Comparison of ENCODE assay signal across 8 cellular contexts in the genomic region with DNA sequence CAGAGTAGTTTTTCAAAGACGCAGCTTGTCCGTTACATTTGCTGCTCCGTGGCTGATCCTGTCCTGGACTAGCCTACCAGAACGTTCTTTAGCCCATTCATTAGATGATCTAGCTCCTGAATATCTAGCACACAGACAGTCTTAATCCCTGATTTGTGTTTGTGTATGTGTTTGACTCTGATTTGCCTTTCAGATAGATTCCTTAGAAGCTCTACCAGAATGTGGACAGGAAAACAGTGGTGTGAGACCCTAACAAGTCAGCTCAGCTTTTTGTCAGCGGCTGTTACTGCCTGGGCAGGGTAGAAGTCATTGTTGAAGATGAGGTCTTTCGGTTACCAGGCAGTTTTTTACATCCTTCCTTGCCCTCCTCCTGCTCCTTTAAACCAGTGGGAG.
A peak's percentile ranks its signal among the peaks of the same experiment; 100 is the strongest.
DNase-seq lines count a peak whose midpoint lies in the region; ATAC-seq and TF ChIP-seq lines count a peak whose summit lies in the region.

No MANE protein-coding gene starts in this region.

- H3K9me3 ChIP-seq in tibial nerve: no peaks in the 10 kb centered on the region

- no peak for TF ChIP-seq EP300 in tibial nerve (IDR thresholded peaks at IDR 0.05)

- no peak for TF ChIP-seq CTCF in tibial nerve (IDR thresholded peaks at IDR 0.05)

- H3K27ac ChIP-seq in tibial nerve: peak overlapping the region; percentile 68 to 90 (median 78)

- ATAC-seq in GM18868 (IDR thresholded peaks at IDR 0.05; ENCODE audit: unreplicated experiment) (peak; percentile 32), HG02678 (IDR thresholded peaks at IDR 0.05; ENCODE audit: unreplicated experiment) (peak; percentile 42)
- ATAC-seq in activated T-cell treated with anti-CD3 and anti-CD28 coated beads, Interleukin-2, amount 50 U/mL, for 72 hours (replicated peaks in 1 of 2): peak; percentile 51 to 56

- peak overlapping the region; percentile 11 to 34 (median 26) for H3K4me3 ChIP-seq in tibial nerve

- H3K27me3 ChIP-seq in tibial nerve: no peaks in the 10 kb centered on the region

- H3K4me1 Mint-ChIP-seq in activated T-cell treated with anti-CD3 and anti-CD28 coated beads, Interleukin-2, amount 50 U/mL, for 72 hours (ENCODE audit: low read depth): peaks cover 45% of the 10 kb centered on the region

- DNase-seq in activated T-cell treated with anti-CD3 and anti-CD28 coated beads, Interleukin-2, amount 50 U/mL, for 72 hours: peak in 1 of 2 donors; percentile 24
- DNase-seq in left kidney (ENCODE audit: low read depth, low spot score) (peak; percentile 22), tibial nerve (ENCODE audit: low spot score in 2 of 2) (no peak), inferior parietal cortex (ENCODE audit: extremely low spot score) (no peak), HPDE6-E6E7 (ENCODE audit: extremely low spot score) (no peak), SKM-1 (lab: John Stamatoyannopoulos, UW; ENCODE audit: unreplicated experiment) (no peak)

- 19 to 24% methylated on average over 6 of the region's 6 CpGs for WGBS in tibial nerve, 2 donors

- no peak for TF ChIP-seq POLR2A in tibial nerve (IDR thresholded peaks at IDR 0.05)

- H3K36me3 Mint-ChIP-seq in activated T-cell treated with anti-CD3 and anti-CD28 coated beads, Interleukin-2, amount 50 U/mL, for 72 hours (ENCODE audit: insufficient read depth in 2 of 2): peaks cover 2 to 3% of the 10 kb centered on the region in 2 donors

- peak overlapping the region; percentile 72 to 92 for H3K4me3 Mint-ChIP-seq in activated T-cell treated with anti-CD3 and anti-CD28 coated beads, Interleukin-2, amount 50 U/mL, for 72 hours

- peak overlapping the region; percentile 90 for H3K27ac Mint-ChIP-seq in activated T-cell treated with anti-CD3 and anti-CD28 coated beads, Interleukin-2, amount 50 U/mL, for 72 hours

- H3K27me3 Mint-ChIP-seq in activated T-cell treated with anti-CD3 and anti-CD28 coated beads, Interleukin-2, amount 50 U/mL, for 72 hours (ENCODE audit: low read depth): no peaks in the 10 kb centered on the region

- peaks cover 4% of the 10 kb centered on the region in 2 donors for H3K9me3 Mint-ChIP-seq in activated T-cell treated with anti-CD3 and anti-CD28 coated beads, Interleukin-2, amount 50 U/mL, for 72 hours

- H3K4me1 ChIP-seq in tibial nerve: peaks cover 0 to 65% (median 32%) of the 10 kb centered on the region in 4 donors

- no peaks in the 10 kb centered on the region for H3K36me3 ChIP-seq in tibial nerve
